Comparison of ENCODE assay signal across 8 cellular contexts in genomic region chr22:22834204-22834603, GRCh38. TPM values are rescaled to one million over a fixed set of nuclear protein-coding genes. Genes with fewer than 3 reads are reported as not detected.
"Had no signal": no experiment of that assay in that cellular context is flagged by ENCODE, and none has a peak within 500 bp of the region (broad histone marks: within the 10 kb centered on the region; RNA-seq: fewer than 3 reads in every experiment).

No MANE protein-coding gene starts in this region.

- H3K27ac ChIP-seq: GM23248 had no signal

- DNase-seq: GM23248, GOT3, H7, HCEC 1CT, IMR-90, KBM-7 had no signal

- H3K9ac ChIP-seq: GM23248 had no signal

- H2AFZ ChIP-seq: GM23248 had no signal

RNA-seq across cellular contexts. Expression of gene IGLL5, which starts 53.4 kb away (rescaled TPM):
- total RNA-seq: GM23248, H4, H7, HT-29, IMR-90 had no signal
